28 cellular contexts compared by ENCODE assay signal in the genomic region with DNA sequence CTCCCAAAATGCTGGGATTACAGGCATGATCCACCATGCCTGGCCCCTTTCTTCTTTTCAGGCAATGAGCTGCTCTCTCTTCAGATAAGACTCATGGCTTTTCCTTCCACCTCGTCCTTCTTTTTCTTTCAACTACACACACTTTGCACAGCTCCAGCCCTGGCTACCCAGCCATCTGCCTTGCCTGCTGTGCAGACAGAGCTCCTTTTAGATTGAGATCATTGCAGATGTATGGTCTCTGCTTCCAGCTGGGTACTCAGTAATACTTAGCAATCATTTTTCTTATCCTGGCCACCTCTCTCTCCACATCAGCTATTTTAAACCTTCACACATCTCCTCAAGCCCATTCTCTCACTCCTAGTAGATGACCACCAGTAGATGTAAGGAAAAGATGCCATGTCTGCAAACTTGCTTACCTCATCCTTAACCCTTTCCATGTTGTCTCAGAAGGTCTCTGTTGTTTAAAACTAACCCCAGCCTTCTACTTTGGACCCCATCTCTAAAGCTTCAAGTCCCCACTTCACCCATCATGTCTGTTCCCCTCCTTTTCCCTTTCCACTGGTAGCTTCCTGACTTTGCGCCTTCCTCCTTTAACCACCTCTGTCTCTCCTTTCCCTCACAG.
"Had no signal": no experiment of that assay in that cellular context is flagged by ENCODE, and none has a peak within 500 bp of the region (broad histone marks: within the 10 kb centered on the region; RNA-seq: fewer than 3 reads in every experiment).

No MANE protein-coding gene starts in this region.

- DNase-seq: activated CD4-positive, alpha-beta T cell treated with anti-CD3 and anti-CD28 coated beads for 48 hours; activated CD4-positive, alpha-beta T cell treated with anti-CD3 and anti-CD28 coated beads, Interleukin-2, amount 50 U/mL, for 4 hours; activated CD4-positive, CD25-positive, alpha-beta regulatory T cell treated with anti-CD3 and anti-CD28 coated beads, Interleukin-2, amount 50 U/mL, for 72 hours; activated CD8-positive, alpha-beta memory T cell treated with anti-CD3 and anti-CD28 coated beads, Interleukin-2, amount 10 ng/mL, durations not matched to agents 7 days and 5 days; activated effector memory CD4-positive, alpha-beta T cell treated with anti-CD3 and anti-CD28 coated beads, Interleukin-2, amount 50 U/mL, for 16 hours; activated naive CD4-positive, alpha-beta T cell treated with Interleukin-2 at 50 U/mL for 16 hours; activated naive CD8-positive, alpha-beta T cell treated with anti-CD3 and anti-CD28 coated beads, Interleukin-2, amount 50 U/mL, for 24 hours; activated T-cell treated with anti-CD3 and anti-CD28 coated beads, Interleukin-2, amount 50 U/mL, for 24 hours; amniotic stem cell; body of pancreas; central memory CD4-positive, alpha-beta T cell; Kasumi-1; KBM-7; NCI-H1048; NCI-H146; NCI-H187 treated with DMSO at 0.1 percent for 48 hours; NCI-H2107; NCI-H446 treated with DMSO at 0.1 percent for 48 hours; NCI-H526; NK-92 treated with Interleukin-12 subunit alpha and Interleukin-12 subunit beta, amount 100 ng/mL, for 24 hours; OCI-M1; Peyer's patch; Right ventricle myocardium superior; SJCRH30 had no signal

- ATAC-seq: activated CD8-positive, alpha-beta memory T cell treated with anti-CD3 and anti-CD28 coated beads, Interleukin-2, amount 10 ng/mL, durations not matched to agents 7 days and 5 days; activated naive CD4-positive, alpha-beta T cell treated with anti-CD3 and anti-CD28 coated beads, Interleukin-2, amount 50 U/mL, for 72 hours; activated naive CD8-positive, alpha-beta T cell treated with anti-CD3 and anti-CD28 coated beads, Interleukin-2, amount 50 U/mL, for 24 hours; body of pancreas; WTC11 had no signal

- H3K27ac ChIP-seq: ascending aorta, Peyer's patch, RWPE1, SJCRH30 had no signal

- H3K27me3 ChIP-seq: ascending aorta, body of pancreas, Peyer's patch, SJCRH30 had no signal

- H3K4me3 ChIP-seq: ascending aorta, body of pancreas, Peyer's patch, SJCRH30 had no signal

- H3K36me3 ChIP-seq: ascending aorta, Peyer's patch, SJCRH30 had no signal

- H3K9me3 ChIP-seq: ascending aorta, body of pancreas, Peyer's patch, SJCRH30 had no signal

- H3K4me1 ChIP-seq: SJCRH30 had no signal
